In the genomic region with DNA sequence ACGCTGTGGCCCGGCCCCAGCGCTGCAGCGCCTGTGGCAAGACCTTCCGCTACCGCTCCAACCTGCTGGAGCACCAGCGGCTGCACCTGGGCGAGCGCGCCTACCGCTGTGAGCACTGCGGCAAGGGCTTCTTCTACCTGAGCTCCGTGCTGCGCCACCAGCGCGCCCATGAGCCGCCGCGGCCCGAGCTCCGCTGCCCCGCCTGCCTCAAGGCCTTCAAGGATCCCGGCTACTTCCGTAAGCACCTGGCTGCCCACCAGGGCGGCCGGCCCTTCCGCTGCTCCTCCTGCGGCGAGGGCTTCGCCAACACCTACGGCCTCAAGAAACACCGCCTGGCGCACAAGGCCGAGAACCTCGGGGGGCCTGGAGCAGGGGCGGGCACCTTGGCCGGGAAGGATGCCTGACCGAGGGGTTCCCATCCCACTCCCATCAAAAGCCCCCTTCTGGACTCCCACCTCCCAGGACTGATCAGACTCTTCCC, we compare ENCODE assay signal across 29 cellular contexts.
"Had no signal": no experiment of that assay in that cellular context is flagged by ENCODE, and none has a peak within 500 bp of the region (broad histone marks: within the 10 kb centered on the region; RNA-seq: fewer than 3 reads in every experiment).

No MANE protein-coding gene starts in this region.

- H3K27ac Mint-ChIP-seq: memory B cell; natural killer cell treated with Interleukin-12 subunit alpha and Interleukin-12 subunit beta and Interleukin-15 and Interleukin-18, amount 100 ng/mL, for 72 hours; stimulated activated memory B cell treated with anti-CD40 and anti-IgM and Interleukin-4, amounts not matched to agents 10 μg/mL and 1 μg/mL and 100 μg/mL, for 72 hours; type B pancreatic cell had no signal

- ATAC-seq: heart right ventricle; left ventricle myocardium superior; lower lobe of right lung; natural killer cell treated with Interleukin-12 subunit alpha and Interleukin-12 subunit beta and Interleukin-15 and Interleukin-18, amount 100 ng/mL, for 72 hours; psoas muscle; right cardiac atrium; stimulated activated memory B cell treated with anti-CD40 and anti-IgM and Interleukin-4, amounts not matched to agents 10 μg/mL and 1 μg/mL and 100 μg/mL, for 72 hours; stimulated activated naive CD8-positive, alpha-beta T cell treated with anti-CD3 and anti-CD28 coated beads, Interleukin-15, Interleukin-2, amounts not matched to agents 100 U/mL and 50 U/mL, for 24 hours had no signal

- H3K36me3 ChIP-seq: ovary had no signal

- H3K27me3 Mint-ChIP-seq: memory B cell; natural killer cell treated with Interleukin-12 subunit alpha and Interleukin-12 subunit beta and Interleukin-15 and Interleukin-18, amount 100 ng/mL, for 72 hours; stimulated activated memory B cell treated with anti-CD40 and anti-IgM and Interleukin-4, amounts not matched to agents 10 μg/mL and 1 μg/mL and 100 μg/mL, for 72 hours; type B pancreatic cell had no signal

- H3K27me3 ChIP-seq: esophagus squamous epithelium, heart right ventricle, ovary, spleen, testis, tibial artery had no signal

- FAIRE-seq: endothelial cell of umbilical vein, keratinocyte had no signal

- H3K9me3 ChIP-seq: esophagus squamous epithelium, heart right ventricle, lower lobe of right lung, ovary, psoas muscle, spleen, testis, tibial artery had no signal

- H3K9me3 Mint-ChIP-seq: memory B cell; natural killer cell treated with Interleukin-12 subunit alpha and Interleukin-12 subunit beta and Interleukin-15 and Interleukin-18, amount 100 ng/mL, for 72 hours; neural crest cell; stimulated activated memory B cell treated with anti-CD40 and anti-IgM and Interleukin-4, amounts not matched to agents 10 μg/mL and 1 μg/mL and 100 μg/mL, for 72 hours; type B pancreatic cell had no signal

- H3K27ac ChIP-seq: coronary artery, heart right ventricle, lower lobe of right lung, ovary, psoas muscle, skin epidermis, testis, tibial artery had no signal

- DNase-seq: dermis blood vessel endothelial cell; effector memory CD4-positive, alpha-beta T cell; erythroblast; esophagus squamous epithelium; foreskin melanocyte; glutamatergic neuron; heart right ventricle; hippocampal formation; left ventricle myocardium superior; lower lobe of right lung; nucleus accumbens; ovary; psoas muscle; spleen; stimulated activated CD4-positive, alpha-beta T cell treated with anti-CD3 and anti-CD28 coated beads, Interleukin-4, amount 100 ng/mL, for 4 hours; stimulated activated naive CD8-positive, alpha-beta T cell treated with anti-CD3 and anti-CD28 coated beads, Interleukin-15, Interleukin-2, amounts not matched to agents 100 U/mL and 50 U/mL, for 24 hours; substantia nigra; testis; tibial artery had no signal

- H3K4me3 ChIP-seq: coronary artery, esophagus squamous epithelium, heart right ventricle, lower lobe of right lung, ovary, psoas muscle, skin epidermis, spleen, tibial artery had no signal

- H3K4me3 Mint-ChIP-seq: memory B cell; natural killer cell treated with Interleukin-12 subunit alpha and Interleukin-12 subunit beta and Interleukin-15 and Interleukin-18, amount 100 ng/mL, for 72 hours; neural crest cell; stimulated activated memory B cell treated with anti-CD40 and anti-IgM and Interleukin-4, amounts not matched to agents 10 μg/mL and 1 μg/mL and 100 μg/mL, for 72 hours; type B pancreatic cell had no signal
